ENCODE assay signal across 17 cellular contexts in genomic region chr13:98276486-98276885, GRCh38.
"Had no signal": no experiment of that assay in that cellular context is flagged by ENCODE, and none has a peak within 500 bp of the region (broad histone marks: within the 10 kb centered on the region; RNA-seq: fewer than 3 reads in every experiment).

No MANE protein-coding gene starts in this region.

- DNase-seq: activated CD4-positive, alpha-beta T cell treated with anti-CD3 and anti-CD28 coated beads, Interleukin-2, amount 50 U/mL, for 1 hour; activated CD8-positive, alpha-beta memory T cell treated with anti-CD3 and anti-CD28 coated beads, Interleukin-2, amount 50 U/mL, for 4 hours; activated effector memory CD4-positive, alpha-beta T cell treated with Interleukin-2 at 50 U/mL for 16 hours; activated naive CD4-positive, alpha-beta T cell treated with anti-CD3 and anti-CD28 coated beads, Interleukin-2, amount 10 ng/mL, durations not matched to agents 7 days and 5 days; activated naive CD8-positive, alpha-beta T cell treated with anti-CD3 and anti-CD28 coated beads, Interleukin-2, amount 50 U/mL, for 24 hours; activated T-cell treated with anti-CD3 and anti-CD28 coated beads, Interleukin-2, amount 50 U/mL, for 48 hours; dermis blood vessel endothelial cell; effector memory CD4-positive, alpha-beta T cell; foreskin keratinocyte; left ventricle myocardium inferior; naive thymus-derived CD4-positive, alpha-beta T cell; nucleus accumbens; stimulated activated naive CD4-positive, alpha-beta T cell treated with Interleukin-2 at 50 U/mL for 16 hours; thyroid gland had no signal

- H3K9me3 ChIP-seq: ascending aorta, breast epithelium, left ventricle myocardium inferior, thyroid gland had no signal

- H3K4me1 ChIP-seq: ascending aorta, foreskin keratinocyte had no signal

- H3K27ac ChIP-seq: ascending aorta, breast epithelium, foreskin keratinocyte, left ventricle myocardium inferior, thyroid gland had no signal

- H3K4me3 ChIP-seq: ascending aorta, breast epithelium, left ventricle myocardium inferior, thyroid gland had no signal

- H3K36me3 ChIP-seq: ascending aorta, breast epithelium, left ventricle myocardium inferior, thyroid gland had no signal

- H3K27me3 ChIP-seq: ascending aorta, breast epithelium, foreskin keratinocyte, thyroid gland had no signal

- ATAC-seq: activated CD4-positive, CD25-positive, alpha-beta regulatory T cell treated with anti-CD3 and anti-CD28 coated beads, Interleukin-2, amount 50 U/mL, for 24 hours; activated naive CD8-positive, alpha-beta T cell treated with anti-CD3 and anti-CD28 coated beads, Interleukin-2, amount 50 U/mL, for 24 hours; foreskin keratinocyte; naive thymus-derived CD4-positive, alpha-beta T cell had no signal
